Comparison of ENCODE assay signal across 1 cellular context in genomic region chr15:84600687-84601554, GRCh38.
A peak's percentile ranks its signal among the peaks of the same experiment; 100 is the strongest.
TF ChIP-seq lines count a peak whose summit lies in the region.

ZSCAN2 (plus strand) TSS chr15:84601009; CDS start chr15:84603928, 2,919 bp downstream.

TF ChIP-seq in WTC11, 78 proteins besides CTCF, POLR2A, EP300 and RAD21 (continued from another document):
- TF ChIP-seq ZNF512 (CRISPR knock-in tag; IDR thresholded peaks at IDR 0.05; ENCODE audit: borderline replicate concordance) (no peak), RORB (CRISPR knock-in tag; IDR thresholded peaks at IDR 0.05) (no peak), GTF2I (CRISPR knock-in tag; conservative IDR thresholded peaks at IDR 0.05) (no peak), ATF1 (CRISPR knock-in tag; IDR thresholded peaks at IDR 0.05) (peak; percentile 72; the same call in 1 of the 2 replicates), CBFB (CRISPR knock-in tag; IDR thresholded peaks at IDR 0.05; ENCODE audit: low read depth) (no peak), ETV6 (CRISPR knock-in tag; IDR thresholded peaks at IDR 0.05) (peak; percentile 64; the same call in 1 of the 2 replicates), E2F5 (CRISPR knock-in tag; IDR thresholded peaks at IDR 0.05) (peak; percentile 35; the same call in 1 of the 2 replicates), NFE2L1 (CRISPR knock-in tag; IDR thresholded peaks at IDR 0.05) (peak; percentile 62; the same call in 1 of the 2 replicates), ZNF121 (CRISPR knock-in tag; IDR thresholded peaks at IDR 0.05) (no peak), E2F1 (CRISPR knock-in tag; IDR thresholded peaks at IDR 0.05) (no peak), TEAD4 (CRISPR knock-in tag; IDR thresholded peaks at IDR 0.05) (peak; percentile 78; the same call in 1 of the 2 replicates), ERG (CRISPR knock-in tag; IDR thresholded peaks at IDR 0.05) (no peak), ATF3 (CRISPR knock-in tag; conservative IDR thresholded peaks at IDR 0.05) (no peak), PRDM15 (CRISPR knock-in tag; IDR thresholded peaks at IDR 0.05) (0 out of 2 replicates have a peak, but pooled peaks have one; percentile 11), ZNF232 (CRISPR knock-in tag; IDR thresholded peaks at IDR 0.05) (no peak), FOXP1 (CRISPR knock-in tag; IDR thresholded peaks at IDR 0.05; ENCODE audit: borderline replicate concordance) (peak; percentile 69), JAZF1 (CRISPR knock-in tag; IDR thresholded peaks at IDR 0.05) (no peak), IRF2 (CRISPR knock-in tag; IDR thresholded peaks at IDR 0.05; ENCODE audit: borderline replicate concordance, low read depth) (no peak), ZNF263 (CRISPR knock-in tag; IDR thresholded peaks at IDR 0.05; ENCODE audit: low read depth) (no peak), SP1 (CRISPR knock-in tag; conservative IDR thresholded peaks at IDR 0.05) (peak; percentile 74), ZNF281 (CRISPR knock-in tag; IDR thresholded peaks at IDR 0.05) (peak; percentile 81), FOXP4 (CRISPR knock-in tag; IDR thresholded peaks at IDR 0.05) (peak; percentile 55; the same call in 1 of the 2 replicates), ZNF317 (CRISPR knock-in tag; IDR thresholded peaks at IDR 0.05; ENCODE audit: borderline replicate concordance, low read depth) (0 out of 2 replicates have a peak, but pooled peaks have one; percentile 8), ZNF219 (CRISPR knock-in tag; IDR thresholded peaks at IDR 0.05; ENCODE audit: borderline replicate concordance) (0 out of 2 replicates have a peak, but pooled peaks have one; percentile 62), ZBTB21 (CRISPR knock-in tag; IDR thresholded peaks at IDR 0.05; ENCODE audit: borderline replicate concordance) (0 out of 2 replicates have a peak, but pooled peaks have one; percentile 40), CREM (CRISPR knock-in tag; IDR thresholded peaks at IDR 0.05) (0 out of 2 replicates have a peak, but pooled peaks have one; percentile 38), ZBTB43 (CRISPR knock-in tag; IDR thresholded peaks at IDR 0.05) (0 out of 2 replicates have a peak, but pooled peaks have one; percentile 24), FOXK1 (CRISPR knock-in tag; IDR thresholded peaks at IDR 0.05) (0 out of 2 replicates have a peak, but pooled peaks have one; percentile 69)
